ENCODE assay signal across 8 cellular contexts in genomic region chr11:112706863-112707262, GRCh38.
"Had no signal": no experiment of that assay in that cellular context is flagged by ENCODE, and none has a peak within 500 bp of the region (broad histone marks: within the 10 kb centered on the region; RNA-seq: fewer than 3 reads in every experiment).

No MANE protein-coding gene starts in this region.

- H3K27ac Mint-ChIP-seq: GM23338, HFFc6, IgD-negative memory B cell had no signal

- H2AFZ ChIP-seq: GM23338 had no signal

- ATAC-seq: GM23338, HCT116 had no signal

- H3K4me1 ChIP-seq: HAP-1 had no signal

- H3K36me3 Mint-ChIP-seq: IgD-negative memory B cell had no signal

- DNase-seq: H7, HFFc6, KBM-7 had no signal

- H3K4me3 Mint-ChIP-seq: GM23338, HFFc6, IgD-negative memory B cell had no signal

- H3K36me3 ChIP-seq: HAP-1 had no signal

- H3K4me2 ChIP-seq: GM23338 had no signal

- H3K4me3 ChIP-seq: GM23338, HAP-1 had no signal

- H3K4me1 Mint-ChIP-seq: GM23338, IgD-negative memory B cell had no signal

- H3K9me3 ChIP-seq: HAP-1 had no signal

- H3K27ac ChIP-seq: HL-60 had no signal
